ENCODE assay signal across 8 cellular contexts in the genomic region with DNA sequence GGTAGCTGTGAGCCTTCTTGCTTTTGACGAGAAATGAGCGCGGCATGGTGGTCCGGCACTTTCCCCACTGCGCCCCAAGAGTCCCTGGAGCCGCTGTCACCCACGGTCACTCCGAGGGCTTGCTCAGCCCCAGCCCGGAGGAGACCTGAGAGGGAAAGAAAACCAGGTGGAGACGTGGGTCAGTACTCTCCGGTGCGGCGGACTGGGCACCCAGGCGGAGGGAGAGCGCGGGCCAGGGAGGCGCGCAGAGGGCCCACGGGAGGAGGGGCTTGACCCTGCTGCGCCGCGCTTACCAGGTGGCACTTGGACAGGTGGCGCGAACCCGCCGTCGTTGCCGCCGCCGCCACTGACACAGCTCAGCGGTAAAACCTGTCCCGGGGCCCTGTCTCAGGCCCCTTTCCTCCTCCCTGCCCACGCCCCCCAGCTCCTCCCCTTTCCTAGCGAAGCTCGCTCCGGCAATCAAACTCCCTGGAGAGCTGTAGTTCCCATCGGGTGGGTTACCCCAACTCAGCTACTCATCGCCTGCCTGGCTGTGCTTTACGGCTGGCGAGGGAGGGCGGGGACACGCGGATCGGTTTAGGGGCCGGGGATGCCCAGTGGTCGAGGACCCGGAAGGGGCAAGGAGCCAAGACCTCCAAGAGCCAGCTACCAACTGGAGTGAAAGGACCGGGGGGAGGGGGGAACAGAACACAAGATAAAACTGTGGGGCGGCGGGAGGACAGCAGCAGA. TPM values are rescaled to one million over a fixed set of nuclear protein-coding genes. Genes with fewer than 3 reads are reported as not detected.
DNase-seq lines count a peak whose midpoint lies in the region; ATAC-seq and TF ChIP-seq lines count a peak whose summit lies in the region.

No MANE protein-coding gene starts in this region.

- no peak for TF ChIP-seq EP300 in neural cell (conservative IDR thresholded peaks at IDR 0.05; ENCODE audit: poor library complexity, severe bottlenecking)

- H3F3A ChIP-seq in neural cell (ENCODE audit: insufficient read depth, low read length, poor library complexity, severe bottlenecking): no peaks in the 10 kb centered on the region

- H3K4me3 Mint-ChIP-seq in T-helper 1 cell treated with Interleukin-12 subunit alpha and Interleukin-12 subunit beta and Interleukin-4 antibody, amounts not matched to agents 30 μg/mL and 1 μg/mL, for 36 hours: peak overlapping the region; percentile 97

- H3K27ac ChIP-seq in mammary epithelial cell (ENCODE audit: insufficient read depth, low read depth, low read length) (no peak overlapping the region), neural cell (ENCODE audit: low read length) (no peak overlapping the region), upper lobe of right lung (no peak overlapping the region)

- no peak for TF ChIP-seq RAD21 in neural cell (conservative IDR thresholded peaks at IDR 0.05)

- H3K4me2 ChIP-seq in mammary epithelial cell (ENCODE audit: insufficient read depth, low read depth, low read length): peak overlapping the region; percentile 90
- H3K4me2 ChIP-seq in neural cell (ENCODE audit: low read length): no peak overlapping the region

- DNase-seq in EL (peak; percentile 7), HuH-7.5 (ENCODE audit: low spot score) (peak; percentile 50), mammary epithelial cell (peak; percentile 4), upper lobe of right lung (peak; percentile 72), mucosa of gallbladder (ENCODE audit: low spot score) (no peak)

- H3K4me3 ChIP-seq in mammary epithelial cell (replicated peaks in 1 of 3; ENCODE audit: insufficient read depth in 1 of 3, low read depth in 2 of 3, low read length in 3 of 3) (no peak overlapping the region), neural cell (ENCODE audit: low read length) (peak overlapping the region; percentile 25), upper lobe of right lung (peak overlapping the region; percentile 55)

- no peaks in the 10 kb centered on the region for H3K9me3 Mint-ChIP-seq in T-helper 1 cell treated with Interleukin-12 subunit alpha and Interleukin-12 subunit beta and Interleukin-4 antibody, amounts not matched to agents 30 μg/mL and 1 μg/mL, for 36 hours

- peaks cover 32% of the 10 kb centered on the region for H3K4me1 Mint-ChIP-seq in T-helper 1 cell treated with Interleukin-12 subunit alpha and Interleukin-12 subunit beta and Interleukin-4 antibody, amounts not matched to agents 30 μg/mL and 1 μg/mL, for 36 hours (ENCODE audit: low read depth)

- dilution Hi-C loops in mammary epithelial cell (cut with HindIII; ENCODE audit: low sequenced_read_pairs): no loop called here

- peaks cover 4% of the 10 kb centered on the region for H3K9me3 ChIP-seq in mammary epithelial cell (replicated peaks; ENCODE audit: insufficient read depth, low read length)
- H3K9me3 ChIP-seq in neural cell (ENCODE audit: low read length): no peaks in the 10 kb centered on the region
- H3K9me3 ChIP-seq in upper lobe of right lung: no peaks in the 10 kb centered on the region

- peaks cover 43% of the 10 kb centered on the region for H3K36me3 Mint-ChIP-seq in T-helper 1 cell treated with Interleukin-12 subunit alpha and Interleukin-12 subunit beta and Interleukin-4 antibody, amounts not matched to agents 30 μg/mL and 1 μg/mL, for 36 hours (ENCODE audit: low read depth)

- peak overlapping the region; percentile 37 for H2AFZ ChIP-seq in mammary epithelial cell (ENCODE audit: low read depth, low read length)
- H2AFZ ChIP-seq in neural cell (ENCODE audit: low read depth, low read length): no peak overlapping the region

- H3K79me2 ChIP-seq in mammary epithelial cell (ENCODE audit: insufficient read depth, low read length) (no peaks in the 10 kb centered on the region), neural cell (replicated peaks; ENCODE audit: insufficient read depth, low read length) (no peaks in the 10 kb centered on the region)

- H3K9ac ChIP-seq in mammary epithelial cell (ENCODE audit: insufficient read depth, low read length) (no peak overlapping the region), neural cell (ENCODE audit: low read length) (no peak overlapping the region)

- no peak for TF ChIP-seq CTCF in mammary epithelial cell (conservative IDR thresholded peaks at IDR 0.05 in 1 of 2, IDR thresholded peaks at IDR 0.05 in 1 of 2; ENCODE audit: extremely low read depth in 1 of 2, insufficient read depth in 1 of 2, low read depth in 1 of 2, low read length in 2 of 2)
- TF ChIP-seq CTCF in neural cell (IDR thresholded peaks at IDR 0.05; ENCODE audit: poor library complexity, severe bottlenecking): no peak
- no peak for TF ChIP-seq CTCF in upper lobe of right lung (IDR thresholded peaks at IDR 0.05)

- no peaks in the 10 kb centered on the region for H3K36me3 ChIP-seq in mammary epithelial cell (ENCODE audit: insufficient read depth, low read length)
- no peaks in the 10 kb centered on the region for H3K36me3 ChIP-seq in neural cell (ENCODE audit: insufficient read depth, low read length)
- peaks cover 4% of the 10 kb centered on the region for H3K36me3 ChIP-seq in upper lobe of right lung

- BruUV-seq in mammary epithelial cell (replicated peaks; lab: Mats Ljungman, UMichigan): no TSS peak

- H4K20me1 ChIP-seq in mammary epithelial cell (ENCODE audit: insufficient read depth, low read length) (peaks cover 6% of the 10 kb centered on the region), neural cell (ENCODE audit: insufficient read depth) (no peaks in the 10 kb centered on the region)

- intact Hi-C loops in mammary epithelial cell (cut with micrococcal nuclease): loop anchor here (10.0 kb wide), 1 partner anchor 169 kb away; no protein-coding TSS in a partner anchor
- intact Hi-C loops in upper lobe of right lung (cut with DNase I): no loop called here

- no peaks in the 10 kb centered on the region for H3K9me2 ChIP-seq in neural cell (ENCODE audit: insufficient read depth, low read length)

- H3K27me3 Mint-ChIP-seq in T-helper 1 cell treated with Interleukin-12 subunit alpha and Interleukin-12 subunit beta and Interleukin-4 antibody, amounts not matched to agents 30 μg/mL and 1 μg/mL, for 36 hours (ENCODE audit: low read depth): no peaks in the 10 kb centered on the region

- H3K4me1 ChIP-seq in mammary epithelial cell (ENCODE audit: insufficient read depth, low read length): peaks cover 58% of the 10 kb centered on the region
- H3K4me1 ChIP-seq in upper lobe of right lung: peaks cover 50% of the 10 kb centered on the region

- in situ Hi-C loops in mammary epithelial cell (cut with MboI; ENCODE audit: low sequenced_read_pairs in 2 of 2): no loop called here

- CTCF ChIA-PET in mammary epithelial cell (lab: Charles Lee; ENCODE audit: low non-redundant PET): no interaction called here

- peak; percentile 4 for ATAC-seq in upper lobe of right lung
- no peak for ATAC-seq in GM21717 (IDR thresholded peaks at IDR 0.05; ENCODE audit: unreplicated experiment)

- peak overlapping the region; percentile 98 for H3K27ac Mint-ChIP-seq in T-helper 1 cell treated with Interleukin-12 subunit alpha and Interleukin-12 subunit beta and Interleukin-4 antibody, amounts not matched to agents 30 μg/mL and 1 μg/mL, for 36 hours

- H3K27me3 ChIP-seq in mammary epithelial cell (ENCODE audit: insufficient read depth, low read length) (peaks cover 67% of the 10 kb centered on the region), neural cell (ENCODE audit: insufficient read depth, low read depth, low read length) (peaks cover 99% of the 10 kb centered on the region), upper lobe of right lung (peaks cover 90% of the 10 kb centered on the region)

- WGBS in mammary epithelial cell (ENCODE audit: low coverage, missing lambda C conversion rate): 2% methylated on average over 24 of the region's 50 CpGs

TF ChIP-seq in neural cell, 6 proteins besides CTCF, POLR2A, EP300 and RAD21:
- no peak for TF ChIP-seq SMC3 (conservative IDR thresholded peaks at IDR 0.05; ENCODE audit: poor library complexity)
- TF ChIP-seq, protein P1, sequence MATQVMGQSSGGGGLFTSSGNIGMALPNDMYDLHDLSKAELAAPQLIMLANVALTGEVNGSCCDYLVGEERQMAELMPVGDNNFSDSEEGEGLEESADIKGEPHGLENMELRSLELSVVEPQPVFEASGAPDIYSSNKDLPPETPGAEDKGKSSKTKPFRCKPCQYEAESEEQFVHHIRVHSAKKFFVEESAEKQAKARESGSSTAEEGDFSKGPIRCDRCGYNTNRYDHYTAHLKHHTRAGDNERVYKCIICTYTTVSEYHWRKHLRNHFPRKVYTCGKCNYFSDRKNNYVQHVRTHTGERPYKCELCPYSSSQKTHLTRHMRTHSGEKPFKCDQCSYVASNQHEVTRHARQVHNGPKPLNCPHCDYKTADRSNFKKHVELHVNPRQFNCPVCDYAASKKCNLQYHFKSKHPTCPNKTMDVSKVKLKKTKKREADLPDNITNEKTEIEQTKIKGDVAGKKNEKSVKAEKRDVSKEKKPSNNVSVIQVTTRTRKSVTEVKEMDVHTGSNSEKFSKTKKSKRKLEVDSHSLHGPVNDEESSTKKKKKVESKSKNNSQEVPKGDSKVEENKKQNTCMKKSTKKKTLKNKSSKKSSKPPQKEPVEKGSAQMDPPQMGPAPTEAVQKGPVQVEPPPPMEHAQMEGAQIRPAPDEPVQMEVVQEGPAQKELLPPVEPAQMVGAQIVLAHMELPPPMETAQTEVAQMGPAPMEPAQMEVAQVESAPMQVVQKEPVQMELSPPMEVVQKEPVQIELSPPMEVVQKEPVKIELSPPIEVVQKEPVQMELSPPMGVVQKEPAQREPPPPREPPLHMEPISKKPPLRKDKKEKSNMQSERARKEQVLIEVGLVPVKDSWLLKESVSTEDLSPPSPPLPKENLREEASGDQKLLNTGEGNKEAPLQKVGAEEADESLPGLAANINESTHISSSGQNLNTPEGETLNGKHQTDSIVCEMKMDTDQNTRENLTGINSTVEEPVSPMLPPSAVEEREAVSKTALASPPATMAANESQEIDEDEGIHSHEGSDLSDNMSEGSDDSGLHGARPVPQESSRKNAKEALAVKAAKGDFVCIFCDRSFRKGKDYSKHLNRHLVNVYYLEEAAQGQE (IDR thresholded peaks at IDR 0.05; ENCODE audit: borderline replicate concordance): no peak
- TF ChIP-seq MXI1 (conservative IDR thresholded peaks at IDR 0.05; ENCODE audit: poor library complexity, severe bottlenecking): no peak
- peak; percentile 61 for TF ChIP-seq POLR2AphosphoS5 (IDR thresholded peaks at IDR 0.05)
TF ChIP-seq in neural cell: peak in this region for 1.

RNA-seq across cellular contexts. Expression of a gene that starts 3.1 kb away (rescaled TPM):
- total RNA-seq in mammary epithelial cell: under 1 TPM; under 0.01 to 0.54 TPM
- polyA plus RNA-seq in mammary epithelial cell: 0.43 TPM
- polyA minus RNA-seq in mammary epithelial cell: 0.62 TPM
- polyA plus RNA-seq in neural cell: not detected in 2 replicates
- not detected in 2 replicates for polyA minus RNA-seq in neural cell
- total RNA-seq in upper lobe of right lung: 5.4 TPM
- total RNA-seq in mucosa of gallbladder: 3.0 TPM

Comparison
In these comparisons a context has a peak if more than half of its experiments do, and no peak if none do; other contexts are left out.
1. H3K4me3 ChIP-seq: peak in neural cell (single experiment) and upper lobe of right lung (single experiment); none in mammary epithelial cell (0 of 3).